In the genomic region with DNA sequence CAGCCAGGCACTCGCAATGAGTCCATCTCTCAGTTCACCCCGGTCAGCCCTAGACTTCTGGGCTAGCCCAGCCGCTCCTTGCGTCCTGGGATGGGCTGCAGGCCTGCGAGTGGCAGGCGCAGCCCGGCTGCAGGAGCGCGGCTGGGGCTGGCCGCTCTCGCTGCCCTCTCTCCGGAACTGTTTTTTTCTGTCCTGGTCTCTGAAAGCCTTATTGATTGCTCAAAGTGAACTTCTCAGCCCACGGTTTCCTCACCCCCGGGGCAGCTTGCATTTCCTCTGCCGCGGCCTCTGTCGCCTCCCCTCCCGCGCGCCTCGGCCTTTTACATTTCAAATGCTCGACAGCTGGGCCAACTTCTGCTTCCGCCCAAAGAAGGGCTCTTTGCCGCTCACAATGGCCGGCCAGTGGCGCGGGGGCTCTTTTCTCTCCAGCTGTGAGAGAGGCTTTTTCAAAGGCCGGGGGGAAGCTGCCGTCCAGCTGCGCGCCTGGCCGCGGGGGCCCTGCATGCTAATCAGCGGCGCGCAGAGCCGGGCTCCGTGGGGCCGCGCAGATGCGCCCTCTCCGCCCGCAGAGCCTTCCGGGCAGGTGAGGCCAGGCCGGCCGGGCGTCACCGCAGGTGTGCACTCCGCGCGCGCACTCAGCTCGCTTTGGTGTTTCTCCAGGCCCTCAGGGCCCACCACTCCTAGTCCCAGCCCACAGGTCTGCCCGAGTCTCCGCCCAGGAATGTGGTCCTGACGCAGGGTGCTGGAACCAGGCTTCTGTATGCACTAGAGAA, we compare ENCODE assay signal across 7 cellular contexts.
A peak's percentile ranks its signal among the peaks of the same experiment; 100 is the strongest.
DNase-seq lines count a peak whose midpoint lies in the region; ATAC-seq, FAIRE-seq and TF ChIP-seq lines count a peak whose summit lies in the region.

No MANE protein-coding gene starts in this region.

- H3K4me3 ChIP-seq in adrenal gland (peak overlapping the region in 1 of 4 donors; percentile 39), kidney (ENCODE audit: low read length in 2 of 2) (peak overlapping the region in 1 of 2 donors; percentile 27)

- no peak overlapping the region for H3K9ac ChIP-seq in kidney (ENCODE audit: low read length in 2 of 2)

- peak; percentile 62 for ATAC-seq in GM21381 (IDR thresholded peaks at IDR 0.05; ENCODE audit: unreplicated experiment)

- FAIRE-seq in kidney (lab: Jason Lieb, UNC), result no peak

- intact Hi-C loops in adrenal gland (cut with DNase I) (no loop called here), kidney (cut with DNase I) (loop anchor here (10.0 kb wide), 1 partner anchor 1264 kb away; no protein-coding TSS in a partner anchor)

- peaks cover 0 to 3% of the 10 kb centered on the region in 2 donors for H3K4me1 ChIP-seq in adrenal gland (replicated peaks in 1 of 2)
- H3K4me1 ChIP-seq in kidney (ENCODE audit: control insufficient read depth in 1 of 2, insufficient read depth in 1 of 2, low read depth in 1 of 2, low read length in 2 of 2), result peaks cover 0 to 3% of the 10 kb centered on the region in 2 donors

- 34 to 49% (median 45%) methylated on average over 16 to 56 of the region's 56 CpGs for WGBS in adrenal gland, 4 donors

- no peaks in the 10 kb centered on the region for H3K27me3 ChIP-seq in adrenal gland

- DNase-seq in NCI-H2029 (lab: John Stamatoyannopoulos, UW), result peak; percentile 57
- peak in 6 of 7 donors; percentile 21 to 55 (median 34) for DNase-seq in adrenal gland
- peak; percentile 81 for DNase-seq in kidney
- DNase-seq in stimulated activated CD4-positive, alpha-beta T cell treated with anti-CD3 and anti-CD28 coated beads, Interleukin-4, amount 100 ng/mL, for 24 hours, result peak; percentile 53
- no peak for DNase-seq in NCI-H2107 treated with DMSO at 0.1 percent for 48 hours (lab: John Stamatoyannopoulos, UW; ENCODE audit: unreplicated experiment)
- no peak for DNase-seq in NCI-H1436 treated with DMSO at 0.1 percent for 48 hours (lab: John Stamatoyannopoulos, UW)

- H3K27ac ChIP-seq in adrenal gland (no peak overlapping the region), kidney (ENCODE audit: low read depth in 2 of 2, low read length in 2 of 2) (no peak overlapping the region)

- TF ChIP-seq CTCF in adrenal gland (IDR thresholded peaks at IDR 0.05), result no peak
- no peak for TF ChIP-seq CTCF in kidney (IDR thresholded peaks at IDR 0.05; ENCODE audit: borderline replicate concordance, extremely low read depth, insufficient read depth)

- H3K9me3 ChIP-seq in adrenal gland (replicated peaks in 1 of 3) (no peaks in the 10 kb centered on the region), kidney (ENCODE audit: control insufficient read depth in 1 of 2, low read length in 2 of 2) (peaks cover 0 to 3% of the 10 kb centered on the region in 2 donors)

- TF ChIP-seq POLR2A in adrenal gland (IDR thresholded peaks at IDR 0.05), result no peak

- no peaks in the 10 kb centered on the region for H3K36me3 ChIP-seq in adrenal gland (replicated peaks in 1 of 2)
- no peaks in the 10 kb centered on the region for H3K36me3 ChIP-seq in kidney (ENCODE audit: control insufficient read depth in 1 of 2, insufficient read depth in 2 of 2, low read length in 2 of 2)

Comparison
In these comparisons a context has a peak if more than half of its experiments do, and no peak if none do; other contexts are left out.
1. DNase-seq: peak in NCI-H2029 (single experiment), adrenal gland (6 of 7), kidney (single experiment) and stimulated activated CD4-positive, alpha-beta T cell treated with anti-CD3 and anti-CD28 coated beads, Interleukin-4, amount 100 ng/mL, for 24 hours (single experiment); none in NCI-H2107 treated with DMSO at 0.1 percent for 48 hours (single experiment) and NCI-H1436 treated with DMSO at 0.1 percent for 48 hours (single experiment).